In the genomic region with DNA sequence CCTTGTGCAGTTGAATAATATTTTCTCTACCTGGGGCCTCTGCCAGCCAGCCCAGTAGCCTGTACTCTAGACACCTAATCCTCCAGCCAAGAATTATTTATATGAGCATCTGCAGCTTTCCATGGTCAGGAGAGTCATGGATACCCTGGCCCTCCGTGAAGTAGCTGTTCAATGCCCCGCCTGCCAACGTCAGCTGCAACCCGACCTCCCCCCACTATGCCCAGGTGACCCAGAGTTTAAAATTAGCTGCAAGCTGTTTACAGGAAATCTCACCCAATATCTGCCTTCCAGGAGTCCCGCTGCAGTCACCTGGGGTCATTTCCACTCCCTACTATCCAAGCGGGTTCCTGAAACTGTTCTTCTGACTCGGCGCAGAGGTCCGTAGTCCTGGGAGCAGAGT, we compare ENCODE assay signal across 16 cellular contexts. TPM values are rescaled to one million over a fixed set of nuclear protein-coding genes. Genes with fewer than 3 reads are reported as not detected.
DNase-seq lines count a peak whose midpoint lies in the region; ATAC-seq and TF ChIP-seq lines count a peak whose summit lies in the region.
"Had no signal": no experiment of that assay in that cellular context is flagged by ENCODE, and none has a peak within 500 bp of the region (broad histone marks: within the 10 kb centered on the region; RNA-seq: fewer than 3 reads in every experiment).

No MANE protein-coding gene starts in this region.

- no peak overlapping the region for H3K4me2 ChIP-seq in SK-N-SH

- no peaks in the 10 kb centered on the region for H3K9me3 ChIP-seq in gastrocnemius medialis
- H3K9me3 ChIP-seq in SK-N-SH, result no peaks in the 10 kb centered on the region
- no peaks in the 10 kb centered on the region for H3K9me3 ChIP-seq in uterus

- H3K4me1 ChIP-seq in gastrocnemius medialis, result peaks cover 4 to 7% of the 10 kb centered on the region in 2 donors
- no peaks in the 10 kb centered on the region for H3K4me1 ChIP-seq in SK-N-SH (ENCODE audit: control insufficient read depth in 1 of 2, insufficient read depth in 2 of 2, low read depth in 1 of 2, low read length in 1 of 2)
- no peaks in the 10 kb centered on the region for H3K4me1 ChIP-seq in uterus

- 75% methylated on average over 9 of the region's 9 CpGs for WGBS in SK-N-SH (ENCODE audit: low lambda C conversion rate)

- POLR2A ChIA-PET in SK-N-SH (lab: Yijun Ruan, JAX), result no interaction called here

- no peak overlapping the region for H2AFZ ChIP-seq in SK-N-SH (ENCODE audit: low read depth)
- H2AFZ ChIP-seq: GM23248 had no signal

- H3K27me3 ChIP-seq in gastrocnemius medialis (no peaks in the 10 kb centered on the region), SK-N-SH (ENCODE audit: insufficient read depth) (no peaks in the 10 kb centered on the region), uterus (no peaks in the 10 kb centered on the region)

- H3K9me2 ChIP-seq in SK-N-SH, result no peaks in the 10 kb centered on the region

- H3F3A ChIP-seq in SK-N-SH (replicated peaks; ENCODE audit: insufficient read depth), result no peaks in the 10 kb centered on the region

- no peak for TF ChIP-seq EP300 in SK-N-SH (IDR thresholded peaks at IDR 0.05; ENCODE audit: borderline replicate concordance in 1 of 2, low read depth in 1 of 2, low read length in 1 of 2)

- no peaks in the 10 kb centered on the region for H4K20me1 ChIP-seq in SK-N-SH (ENCODE audit: insufficient read depth)

- intact Hi-C loops in gastrocnemius medialis (cut with DNase I; ENCODE audit: low total_unique reads) (no loop called here), uterus (cut with DNase I; ENCODE audit: low total_unique reads) (no loop called here)

- H3K4me3 ChIP-seq in gastrocnemius medialis (peak overlapping the region in 1 of 4 donors; percentile 9), SK-N-SH (ENCODE audit: low read depth in 2 of 2, low read length in 1 of 2) (no peak overlapping the region), uterus (no peak overlapping the region)
- H3K4me3 ChIP-seq: GM23248 had no signal

- TF ChIP-seq POLR2A in gastrocnemius medialis (IDR thresholded peaks at IDR 0.05) (no peak), uterus (IDR thresholded peaks at IDR 0.05) (no peak)

- CTCF ChIA-PET in SK-N-SH (lab: Yijun Ruan, JAX), result interaction anchor here (1.5 to 2.8 kb wide), 2 partner anchors 14 to 16 kb away, joined by 3 to 18 read pairs; no protein-coding TSS in a partner anchor

- no peak for TF ChIP-seq RAD21 in SK-N-SH (IDR thresholded peaks at IDR 0.05; ENCODE audit: low read length)

- no peaks in the 10 kb centered on the region for H3K79me2 ChIP-seq in SK-N-SH (ENCODE audit: insufficient read depth)

- TF ChIP-seq CTCF in gastrocnemius medialis (IDR thresholded peaks at IDR 0.05 in 4 of 5, conservative IDR thresholded peaks at IDR 0.05 in 1 of 5) (no peak), SK-N-SH (IDR thresholded peaks at IDR 0.05) (no peak), uterus (IDR thresholded peaks at IDR 0.05) (no peak)

- H3K9ac ChIP-seq in SK-N-SH, result no peak overlapping the region
- H3K9ac ChIP-seq: GM23248 had no signal

- peak overlapping the region; percentile 45 to 69 (median 64) for H3K27ac ChIP-seq in gastrocnemius medialis
- no peak overlapping the region for H3K27ac ChIP-seq in SK-N-SH (ENCODE audit: low read depth in 2 of 2, low read length in 1 of 2)
- no peak overlapping the region for H3K27ac ChIP-seq in uterus
- H3K27ac ChIP-seq: 22Rv1, GM23248 had no signal

- no peaks in the 10 kb centered on the region for H3K36me3 ChIP-seq in gastrocnemius medialis
- no peaks in the 10 kb centered on the region for H3K36me3 ChIP-seq in SK-N-SH (replicated peaks in 1 of 2; ENCODE audit: control insufficient read depth in 1 of 2, insufficient read depth in 2 of 2, low read length in 1 of 2)
- no peaks in the 10 kb centered on the region for H3K36me3 ChIP-seq in uterus

- peak; percentile 14 for DNase-seq in NCI-H2029 (lab: John Stamatoyannopoulos, UW)
- DNase-seq in NCI-H2029 treated with DMSO at 0.1 percent for 48 hours (lab: John Stamatoyannopoulos, UW), result no peak
- peak; percentile 26 for DNase-seq in NCI-H2196 (lab: John Stamatoyannopoulos, UW; ENCODE audit: unreplicated experiment)
- DNase-seq in left kidney (ENCODE audit: low read depth, low spot score), result peak; percentile 34
- DNase-seq in gastrocnemius medialis, result peak in 1 of 2 donors; percentile 31
- DNase-seq in SK-N-SH, result no peak
- DNase-seq in NAMALWA (ENCODE audit: low spot score), result no peak
- no peak for DNase-seq in uterus
- DNase-seq: CD4-positive, CD25-positive, alpha-beta regulatory T cell; DMS53; GM23248 had no signal

- ATAC-seq in gastrocnemius medialis, result peak; percentile 69 to 79
- ATAC-seq: HCT116 had no signal

- in situ Hi-C loops in gastrocnemius medialis (cut with MboI; ENCODE audit: low sequenced_read_pairs in 4 of 4), result loop anchor here in 2 of 4 donors (10.0 to 25.0 kb wide), 2 partner anchors 70 to 1012 kb away; partner anchors contain the start of genes DNAH3 (in 1 of the 2) and LDAF1 (in 1 of the 2)

TF ChIP-seq in SK-N-SH, 30 proteins besides CTCF, POLR2A, EP300 and RAD21:
- no peak for TF ChIP-seq RCOR1 (IDR thresholded peaks at IDR 0.05; ENCODE audit: low read length)
- no peak for TF ChIP-seq SMC3 (IDR thresholded peaks at IDR 0.05; ENCODE audit: low read depth, low read length)
- TF ChIP-seq TAF1 (IDR thresholded peaks at IDR 0.05; ENCODE audit: borderline replicate concordance, low read depth, low read length), result no peak
- no peak for TF ChIP-seq FOSL2 (IDR thresholded peaks at IDR 0.05; ENCODE audit: borderline replicate concordance, low read depth)
- TF ChIP-seq, protein P1, sequence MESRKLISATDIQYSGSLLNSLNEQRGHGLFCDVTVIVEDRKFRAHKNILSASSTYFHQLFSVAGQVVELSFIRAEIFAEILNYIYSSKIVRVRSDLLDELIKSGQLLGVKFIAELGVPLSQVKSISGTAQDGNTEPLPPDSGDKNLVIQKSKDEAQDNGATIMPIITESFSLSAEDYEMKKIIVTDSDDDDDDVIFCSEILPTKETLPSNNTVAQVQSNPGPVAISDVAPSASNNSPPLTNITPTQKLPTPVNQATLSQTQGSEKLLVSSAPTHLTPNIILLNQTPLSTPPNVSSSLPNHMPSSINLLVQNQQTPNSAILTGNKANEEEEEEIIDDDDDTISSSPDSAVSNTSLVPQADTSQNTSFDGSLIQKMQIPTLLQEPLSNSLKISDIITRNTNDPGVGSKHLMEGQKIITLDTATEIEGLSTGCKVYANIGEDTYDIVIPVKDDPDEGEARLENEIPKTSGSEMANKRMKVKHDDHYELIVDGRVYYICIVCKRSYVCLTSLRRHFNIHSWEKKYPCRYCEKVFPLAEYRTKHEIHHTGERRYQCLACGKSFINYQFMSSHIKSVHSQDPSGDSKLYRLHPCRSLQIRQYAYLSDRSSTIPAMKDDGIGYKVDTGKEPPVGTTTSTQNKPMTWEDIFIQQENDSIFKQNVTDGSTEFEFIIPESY (IDR thresholded peaks at IDR 0.05; ENCODE audit: borderline replicate concordance, low read depth), result no peak
- no peak for TF ChIP-seq ELF1 (IDR thresholded peaks at IDR 0.05)
- TF ChIP-seq FOXM1 (IDR thresholded peaks at IDR 0.05; ENCODE audit: low read depth), result no peak
- TF ChIP-seq TCF12 (IDR thresholded peaks at IDR 0.05), result no peak
- TF ChIP-seq, protein P2, sequence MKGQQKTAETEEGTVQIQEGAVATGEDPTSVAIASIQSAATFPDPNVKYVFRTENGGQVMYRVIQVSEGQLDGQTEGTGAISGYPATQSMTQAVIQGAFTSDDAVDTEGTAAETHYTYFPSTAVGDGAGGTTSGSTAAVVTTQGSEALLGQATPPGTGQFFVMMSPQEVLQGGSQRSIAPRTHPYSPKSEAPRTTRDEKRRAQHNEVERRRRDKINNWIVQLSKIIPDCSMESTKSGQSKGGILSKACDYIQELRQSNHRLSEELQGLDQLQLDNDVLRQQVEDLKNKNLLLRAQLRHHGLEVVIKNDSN (IDR thresholded peaks at IDR 0.05; ENCODE audit: borderline replicate concordance, low read depth), result no peak
- no peak for TF ChIP-seq POLR2AphosphoS5 (IDR thresholded peaks at IDR 0.05; ENCODE audit: low read depth, low read length)
- no peak for TF ChIP-seq GABPA (IDR thresholded peaks at IDR 0.05; ENCODE audit: low read depth)
- TF ChIP-seq EZH2phosphoT487 (IDR thresholded peaks at IDR 0.05; ENCODE audit: borderline replicate concordance, low read depth), result no peak
- TF ChIP-seq, protein P3, sequence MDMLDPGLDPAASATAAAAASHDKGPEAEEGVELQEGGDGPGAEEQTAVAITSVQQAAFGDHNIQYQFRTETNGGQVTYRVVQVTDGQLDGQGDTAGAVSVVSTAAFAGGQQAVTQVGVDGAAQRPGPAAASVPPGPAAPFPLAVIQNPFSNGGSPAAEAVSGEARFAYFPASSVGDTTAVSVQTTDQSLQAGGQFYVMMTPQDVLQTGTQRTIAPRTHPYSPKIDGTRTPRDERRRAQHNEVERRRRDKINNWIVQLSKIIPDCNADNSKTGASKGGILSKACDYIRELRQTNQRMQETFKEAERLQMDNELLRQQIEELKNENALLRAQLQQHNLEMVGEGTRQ (IDR thresholded peaks at IDR 0.05; ENCODE audit: borderline replicate concordance, low read depth, low read length), result no peak
- TF ChIP-seq, protein P4, sequence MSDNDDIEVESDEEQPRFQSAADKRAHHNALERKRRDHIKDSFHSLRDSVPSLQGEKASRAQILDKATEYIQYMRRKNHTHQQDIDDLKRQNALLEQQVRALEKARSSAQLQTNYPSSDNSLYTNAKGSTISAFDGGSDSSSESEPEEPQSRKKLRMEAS (IDR thresholded peaks at IDR 0.05; ENCODE audit: low read depth), result no peak
- no peak for TF ChIP-seq NRF1 (IDR thresholded peaks at IDR 0.05; ENCODE audit: low read depth, low read length)
- TF ChIP-seq MXI1 (IDR thresholded peaks at IDR 0.05; ENCODE audit: low read depth, low read length), result no peak
- no peak for TF ChIP-seq RFX5 (IDR thresholded peaks at IDR 0.05; ENCODE audit: low read length)
- TF ChIP-seq RXRA (IDR thresholded peaks at IDR 0.05; ENCODE audit: borderline replicate concordance, low read depth), result no peak
- no peak for TF ChIP-seq JUND (IDR thresholded peaks at IDR 0.05)
- TF ChIP-seq MEF2A (IDR thresholded peaks at IDR 0.05; ENCODE audit: borderline replicate concordance, low read depth), result no peak

RNA-seq across cellular contexts. Expression of gene SDR42E2, which starts 12.3 kb away (rescaled TPM):
- not detected for total RNA-seq in gastrocnemius medialis
- not detected in 2 replicates for polyA plus RNA-seq in SK-N-SH (2012; rRNA removed)
- polyA plus RNA-seq in SK-N-SH (2012; cell fraction: cytosol; rRNA removed), result not detected in 2 replicates
- polyA plus RNA-seq in SK-N-SH (2012; cell fraction: nucleus; rRNA removed), result not detected in 2 replicates
- total RNA-seq in uterus, result not detected
- total RNA-seq: A673, Daoy, GM23248 had no signal
- polyA plus RNA-seq: BJ, GM23248 had no signal

RNA-seq across cellular contexts. Expression of gene EEF2K, which starts 31.4 kb away (rescaled TPM):
- total RNA-seq in gastrocnemius medialis (10 to 100 TPM; 18.7 to 39.9 (median 21.2) TPM), uterus (10 to 100 TPM; 17.4 to 82.0 (median 35.5) TPM)
- polyA plus RNA-seq in SK-N-SH (2012; rRNA removed), result 8.0 and 10.4 TPM in 2 replicates
- polyA plus RNA-seq in SK-N-SH (2012; cell fraction: cytosol; rRNA removed), result 3.8 and 5.6 TPM in 2 replicates
- polyA plus RNA-seq in SK-N-SH (2012; cell fraction: nucleus; rRNA removed), result 35.2 and 38.2 TPM in 2 replicates

Comparison
In these comparisons a context has a peak if more than half of its experiments do, and no peak if none do; other contexts are left out.
1. DNase-seq: peak in NCI-H2029 (single experiment), NCI-H2196 (single experiment) and left kidney (single experiment); none in NCI-H2029 treated with DMSO at 0.1 percent for 48 hours (single experiment), SK-N-SH (single experiment), NAMALWA (single experiment) and uterus (0 of 2).
2. H3K27ac ChIP-seq: peak in gastrocnemius medialis (4 of 4); none in SK-N-SH (0 of 2) and uterus (0 of 2).